Comparison of ENCODE assay signal across 9 cellular contexts in the genomic region with DNA sequence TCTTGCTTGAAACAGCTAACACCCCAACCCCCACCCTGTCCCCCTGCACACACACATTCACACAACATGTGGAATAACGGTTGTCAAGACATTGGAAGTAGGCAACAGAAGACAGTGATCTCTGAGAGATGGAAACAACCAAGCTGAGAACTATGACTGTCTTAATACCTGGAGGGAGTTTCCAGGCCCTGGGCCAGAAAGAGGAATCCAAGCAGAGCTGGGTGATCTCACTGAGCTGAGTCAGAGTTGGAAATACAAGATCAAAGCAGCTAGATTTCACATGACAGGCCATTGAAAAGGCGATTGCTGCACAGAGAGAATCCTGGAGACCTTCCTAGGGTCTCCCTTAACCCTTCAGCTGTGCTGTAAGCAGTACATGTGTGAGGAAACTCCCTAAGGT.
DNase-seq lines count a peak whose midpoint lies in the region; ATAC-seq and TF ChIP-seq lines count a peak whose summit lies in the region.
"Had no signal": no experiment of that assay in that cellular context is flagged by ENCODE, and none has a peak within 500 bp of the region (broad histone marks: within the 10 kb centered on the region; RNA-seq: fewer than 3 reads in every experiment).

No MANE protein-coding gene starts in this region.

- H3K27ac ChIP-seq in CD8-positive, alpha-beta memory T cell (ENCODE audit: low read depth, low read length), result no peak overlapping the region
- H3K27ac ChIP-seq: skin epidermis had no signal

- peak; percentile 67 for ATAC-seq in GM18517 (IDR thresholded peaks at IDR 0.05; ENCODE audit: unreplicated experiment)
- ATAC-seq in stimulated activated naive B cell treated with anti-CD40 and anti-IgM and Interleukin-4, amounts not matched to agents 10 μg/mL and 1 μg/mL and 100 μg/mL, for 72 hours (replicated peaks), result peak; percentile 74 to 85

- POLR2A ChIA-PET in CD8-positive, alpha-beta memory T cell (lab: Charles Lee), result interaction anchor here (0.9 kb wide), 1 partner anchor 215 kb away, joined by 3 read pairs; no protein-coding TSS in a partner anchor

- DNase-seq in HFFc6 (peak; percentile 88), OCI-M1 (lab: John Stamatoyannopoulos, UW) (peak; percentile 31), fibroblast of gingiva (ENCODE audit: low read depth) (peak; percentile 70), NCI-H1694 (lab: John Stamatoyannopoulos, UW) (no peak), NCI-H187 (lab: John Stamatoyannopoulos, UW) (no peak)
- DNase-seq in stimulated activated naive B cell treated with anti-CD40 and anti-IgM and Interleukin-4, amounts not matched to agents 10 μg/mL and 1 μg/mL and 100 μg/mL, for 72 hours, result peak; percentile 32
- DNase-seq in CD8-positive, alpha-beta memory T cell, result no peak

- no peaks in the 10 kb centered on the region for H3K9me3 ChIP-seq in CD8-positive, alpha-beta memory T cell (ENCODE audit: low read length)

- H3K4me1 ChIP-seq in CD8-positive, alpha-beta memory T cell (ENCODE audit: insufficient read depth, low read length), result peaks cover 8% of the 10 kb centered on the region

- no peak overlapping the region for H3K4me3 ChIP-seq in CD8-positive, alpha-beta memory T cell (ENCODE audit: low read length)
- H3K4me3 ChIP-seq: skin epidermis had no signal

- no peaks in the 10 kb centered on the region for H3K27me3 ChIP-seq in CD8-positive, alpha-beta memory T cell (ENCODE audit: insufficient read depth, low read length, poor library complexity, severe bottlenecking)

- peak overlapping the region; percentile 44 for H3K4me3 Mint-ChIP-seq in HFFc6
- H3K4me3 Mint-ChIP-seq in stimulated activated naive B cell treated with anti-CD40 and anti-IgM and Interleukin-4, amounts not matched to agents 10 μg/mL and 1 μg/mL and 100 μg/mL, for 72 hours, result no peak overlapping the region
- no peak overlapping the region for H3K4me3 Mint-ChIP-seq in CD8-positive, alpha-beta memory T cell

- no peak for TF ChIP-seq CTCF in HFFc6 (IDR thresholded peaks at IDR 0.05)

- H3K36me3 ChIP-seq in CD8-positive, alpha-beta memory T cell (ENCODE audit: insufficient read depth, low read length), result no peaks in the 10 kb centered on the region

- peaks cover 66% of the 10 kb centered on the region for H3K4me1 Mint-ChIP-seq in HFFc6 (ENCODE audit: low read depth)
- peaks cover 18 to 32% of the 10 kb centered on the region in 2 donors for H3K4me1 Mint-ChIP-seq in stimulated activated naive B cell treated with anti-CD40 and anti-IgM and Interleukin-4, amounts not matched to agents 10 μg/mL and 1 μg/mL and 100 μg/mL, for 72 hours
- H3K4me1 Mint-ChIP-seq in CD8-positive, alpha-beta memory T cell, result peaks cover 16 to 33% (median 23%) of the 10 kb centered on the region in 3 donors

- no peaks in the 10 kb centered on the region for H3K9me3 Mint-ChIP-seq in HFFc6
- H3K9me3 Mint-ChIP-seq in stimulated activated naive B cell treated with anti-CD40 and anti-IgM and Interleukin-4, amounts not matched to agents 10 μg/mL and 1 μg/mL and 100 μg/mL, for 72 hours, result no peaks in the 10 kb centered on the region
- no peaks in the 10 kb centered on the region for H3K9me3 Mint-ChIP-seq in CD8-positive, alpha-beta memory T cell

- CTCF ChIA-PET in CD8-positive, alpha-beta memory T cell (lab: Charles Lee), result interaction anchor here (1.0 kb wide), 1 partner anchor 68 kb away, joined by 3 read pairs; no protein-coding TSS in a partner anchor

- H3K36me3 Mint-ChIP-seq in HFFc6 (ENCODE audit: low read depth), result no peaks in the 10 kb centered on the region
- no peaks in the 10 kb centered on the region for H3K36me3 Mint-ChIP-seq in stimulated activated naive B cell treated with anti-CD40 and anti-IgM and Interleukin-4, amounts not matched to agents 10 μg/mL and 1 μg/mL and 100 μg/mL, for 72 hours
- peaks cover 0 to 1% (median 0%) of the 10 kb centered on the region in 3 donors for H3K36me3 Mint-ChIP-seq in CD8-positive, alpha-beta memory T cell

- peak overlapping the region; percentile 93 for H3K27ac Mint-ChIP-seq in HFFc6
- H3K27ac Mint-ChIP-seq in stimulated activated naive B cell treated with anti-CD40 and anti-IgM and Interleukin-4, amounts not matched to agents 10 μg/mL and 1 μg/mL and 100 μg/mL, for 72 hours, result peak overlapping the region; percentile 56
- H3K27ac Mint-ChIP-seq in CD8-positive, alpha-beta memory T cell, result peak overlapping the region in 1 of 8 donors; percentile 12

- no peaks in the 10 kb centered on the region; the same call in 1 of the 2 replicates for H3K27me3 Mint-ChIP-seq in HFFc6 (ENCODE audit: insufficient read depth)
- no peaks in the 10 kb centered on the region for H3K27me3 Mint-ChIP-seq in stimulated activated naive B cell treated with anti-CD40 and anti-IgM and Interleukin-4, amounts not matched to agents 10 μg/mL and 1 μg/mL and 100 μg/mL, for 72 hours
- H3K27me3 Mint-ChIP-seq in CD8-positive, alpha-beta memory T cell, result no peaks in the 10 kb centered on the region

Comparison
In these comparisons a context has a peak if more than half of its experiments do, and no peak if none do; other contexts are left out.
1. DNase-seq: peak in HFFc6 (single experiment), OCI-M1 (single experiment), fibroblast of gingiva (single experiment) and stimulated activated naive B cell treated with anti-CD40 and anti-IgM and Interleukin-4, amounts not matched to agents 10 μg/mL and 1 μg/mL and 100 μg/mL, for 72 hours (single experiment); none in CD8-positive, alpha-beta memory T cell (0 of 5), NCI-H1694 (single experiment) and NCI-H187 (0 of 2).